ENCODE assay signal across 13 cellular contexts in the genomic region with DNA sequence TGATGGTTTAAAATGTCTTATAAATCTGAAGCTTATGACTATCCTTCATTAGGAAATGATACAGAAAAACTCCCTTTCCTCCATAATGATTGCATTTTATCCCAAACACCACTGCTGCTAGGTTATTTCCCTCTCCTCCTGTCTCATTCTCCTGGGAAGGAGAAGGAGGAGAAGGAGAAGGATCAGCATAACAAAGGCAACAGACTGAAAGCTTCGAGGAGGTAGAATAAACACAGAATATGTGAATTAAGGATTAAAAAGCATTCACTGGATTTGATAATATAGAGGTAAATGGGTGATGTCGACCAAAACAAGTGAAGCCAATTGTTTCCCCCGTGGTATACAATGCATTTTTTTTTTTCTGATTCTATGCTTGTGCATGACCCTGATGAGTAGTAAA.
A peak's percentile ranks its signal among the peaks of the same experiment; 100 is the strongest.
DNase-seq lines count a peak whose midpoint lies in the region; ATAC-seq, FAIRE-seq and TF ChIP-seq lines count a peak whose summit lies in the region.
"Had no signal": no experiment of that assay in that cellular context is flagged by ENCODE, and none has a peak within 500 bp of the region (broad histone marks: within the 10 kb centered on the region; RNA-seq: fewer than 3 reads in every experiment).

No MANE protein-coding gene starts in this region.

- H3K36me3 ChIP-seq in bronchial epithelial cell (ENCODE audit: control insufficient read depth, insufficient read depth, low read length), result peaks cover 5% of the 10 kb centered on the region
- H3K36me3 ChIP-seq in skeletal muscle satellite cell (ENCODE audit: insufficient read depth, low read length), result peaks cover 14% of the 10 kb centered on the region
- no peaks in the 10 kb centered on the region for H3K36me3 ChIP-seq in prostate gland

- DNase-seq in HFFc6 (no peak), bronchial epithelial cell (ENCODE audit: low read depth) (peak; percentile 42), iPS-NIHi11 (ENCODE audit: low spot score) (peak; percentile 11), hypothalamus (lab: John Stamatoyannopoulos, UW) (no peak), prostate gland (ENCODE audit: low spot score) (no peak), RPMI8226 (no peak)
- no peak for DNase-seq in natural killer cell treated with Interleukin-12 subunit alpha and Interleukin-12 subunit beta and Interleukin-15 and Interleukin-18, amount 100 ng/mL, for 72 hours (ENCODE audit: low spot score)
- DNase-seq: activated CD4-positive, alpha-beta memory T cell treated with anti-CD3 and anti-CD28 coated beads, Interleukin-2, amount 10 ng/mL, durations not matched to agents 7 days and 5 days; DMS153; NCI-H146; PC-3 had no signal

- WGBS in prostate gland, result 48% methylated on average over 3 of the region's 3 CpGs

- no peak overlapping the region for H3K4me3 Mint-ChIP-seq in HFFc6
- H3K4me3 Mint-ChIP-seq in natural killer cell treated with Interleukin-12 subunit alpha and Interleukin-12 subunit beta and Interleukin-15 and Interleukin-18, amount 100 ng/mL, for 72 hours, result no peak overlapping the region
- H3K4me3 Mint-ChIP-seq: activated CD4-positive, alpha-beta memory T cell treated with anti-CD3 and anti-CD28 coated beads, Interleukin-2, amount 10 ng/mL, durations not matched to agents 7 days and 5 days had no signal

- peak overlapping the region; percentile 39 for H3K9ac ChIP-seq in skeletal muscle satellite cell (ENCODE audit: low read depth, low read length)

- peaks cover 7% of the 10 kb centered on the region for H3K36me3 Mint-ChIP-seq in HFFc6 (ENCODE audit: low read depth)
- H3K36me3 Mint-ChIP-seq in natural killer cell treated with Interleukin-12 subunit alpha and Interleukin-12 subunit beta and Interleukin-15 and Interleukin-18, amount 100 ng/mL, for 72 hours, result no peaks in the 10 kb centered on the region

- no peak for TF ChIP-seq POLR2A in prostate gland (IDR thresholded peaks at IDR 0.05)

- no peak overlapping the region for H3K27ac ChIP-seq in prostate gland

- peak overlapping the region; percentile 32 for H3K27ac Mint-ChIP-seq in HFFc6
- H3K27ac Mint-ChIP-seq in natural killer cell treated with Interleukin-12 subunit alpha and Interleukin-12 subunit beta and Interleukin-15 and Interleukin-18, amount 100 ng/mL, for 72 hours, result no peak overlapping the region
- H3K27ac Mint-ChIP-seq: activated CD4-positive, alpha-beta memory T cell treated with anti-CD3 and anti-CD28 coated beads, Interleukin-2, amount 10 ng/mL, durations not matched to agents 7 days and 5 days had no signal

- peaks cover 16% of the 10 kb centered on the region for H3K4me1 ChIP-seq in skeletal muscle satellite cell (ENCODE audit: control insufficient read depth, insufficient read depth, low read length)
- H3K4me1 ChIP-seq in prostate gland (replicated peaks), result no peaks in the 10 kb centered on the region

- H3K4me2 ChIP-seq in skeletal muscle satellite cell (ENCODE audit: low read length), result peak overlapping the region; percentile 32
- H3K4me2 ChIP-seq: smooth muscle cell had no signal

- no peak for TF ChIP-seq CTCF in HFFc6 (IDR thresholded peaks at IDR 0.05)
- no peak for TF ChIP-seq CTCF in bronchial epithelial cell (IDR thresholded peaks at IDR 0.05; ENCODE audit: insufficient read depth, low read length, severe bottlenecking)
- TF ChIP-seq CTCF in prostate gland (IDR thresholded peaks at IDR 0.05), result no peak

- intact Hi-C loops in prostate gland (cut with DNase I), result no loop called here

- ATAC-seq in natural killer cell treated with Interleukin-12 subunit alpha and Interleukin-12 subunit beta and Interleukin-15 and Interleukin-18, amount 100 ng/mL, for 72 hours, result no peak
- ATAC-seq: PC-3 had no signal

- H3K9me3 Mint-ChIP-seq in HFFc6, result no peaks in the 10 kb centered on the region
- H3K9me3 Mint-ChIP-seq in natural killer cell treated with Interleukin-12 subunit alpha and Interleukin-12 subunit beta and Interleukin-15 and Interleukin-18, amount 100 ng/mL, for 72 hours, result no peaks in the 10 kb centered on the region
- H3K9me3 Mint-ChIP-seq: activated CD4-positive, alpha-beta memory T cell treated with anti-CD3 and anti-CD28 coated beads, Interleukin-2, amount 10 ng/mL, durations not matched to agents 7 days and 5 days had no signal

- H3K9me3 ChIP-seq in skeletal muscle satellite cell (replicated peaks; ENCODE audit: low read length) (no peaks in the 10 kb centered on the region), prostate gland (no peaks in the 10 kb centered on the region)

- H3K4me1 Mint-ChIP-seq in HFFc6 (ENCODE audit: low read depth), result peaks cover 18% of the 10 kb centered on the region
- no peaks in the 10 kb centered on the region for H3K4me1 Mint-ChIP-seq in natural killer cell treated with Interleukin-12 subunit alpha and Interleukin-12 subunit beta and Interleukin-15 and Interleukin-18, amount 100 ng/mL, for 72 hours (ENCODE audit: low read depth in 2 of 2)
- H3K4me1 Mint-ChIP-seq: activated CD4-positive, alpha-beta memory T cell treated with anti-CD3 and anti-CD28 coated beads, Interleukin-2, amount 10 ng/mL, durations not matched to agents 7 days and 5 days had no signal

- FAIRE-seq in bronchial epithelial cell (lab: Jason Lieb, UNC), result no peak

- no peaks in the 10 kb centered on the region for H3K27me3 Mint-ChIP-seq in HFFc6 (ENCODE audit: insufficient read depth)
- peaks cover 2 to 32% of the 10 kb centered on the region in 2 donors for H3K27me3 Mint-ChIP-seq in natural killer cell treated with Interleukin-12 subunit alpha and Interleukin-12 subunit beta and Interleukin-15 and Interleukin-18, amount 100 ng/mL, for 72 hours

- no peak overlapping the region for H3K4me3 ChIP-seq in bronchial epithelial cell (ENCODE audit: low read depth, low read length)
- no peak overlapping the region for H3K4me3 ChIP-seq in skeletal muscle satellite cell (ENCODE audit: low read length)
- no peak overlapping the region for H3K4me3 ChIP-seq in prostate gland
- H3K4me3 ChIP-seq: smooth muscle cell had no signal

- H3K27me3 ChIP-seq in bronchial epithelial cell (ENCODE audit: control insufficient read depth, insufficient read depth, low read length), result no peaks in the 10 kb centered on the region
- no peaks in the 10 kb centered on the region for H3K27me3 ChIP-seq in skeletal muscle satellite cell (ENCODE audit: control insufficient read depth, insufficient read depth, low read length)
- no peaks in the 10 kb centered on the region for H3K27me3 ChIP-seq in prostate gland (replicated peaks; ENCODE audit: insufficient read depth)

Comparison
In these comparisons a context has a peak if more than half of its experiments do, and no peak if none do; other contexts are left out.
1. DNase-seq: peak in bronchial epithelial cell (single experiment) and iPS-NIHi11 (single experiment); none in HFFc6 (single experiment), natural killer cell treated with Interleukin-12 subunit alpha and Interleukin-12 subunit beta and Interleukin-15 and Interleukin-18, amount 100 ng/mL, for 72 hours (single experiment), hypothalamus (0 of 51), prostate gland (single experiment) and RPMI8226 (single experiment).